ENCODE assay signal across 1 cellular context in the genomic region with DNA sequence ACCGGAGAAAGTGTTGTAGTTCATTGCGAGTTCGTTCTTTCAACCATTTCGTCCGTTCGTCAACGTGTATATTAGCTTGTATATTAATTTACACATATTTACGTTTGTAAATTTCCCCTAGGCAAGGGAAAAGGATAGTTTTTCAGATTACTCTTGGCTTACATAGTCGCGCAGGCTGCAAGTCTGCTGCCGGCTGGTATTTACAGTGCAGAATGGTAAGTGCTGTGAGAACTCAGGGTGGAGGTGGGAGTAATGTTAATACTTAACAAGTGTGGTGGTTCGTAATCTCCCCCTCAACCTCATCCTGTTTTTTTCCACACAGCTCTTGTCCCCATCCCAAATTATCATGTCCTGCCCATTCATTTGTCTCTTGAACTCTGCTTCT.
TF ChIP-seq lines count a peak whose summit lies in the region.

No MANE protein-coding gene starts in this region.

TF ChIP-seq in HEK293, 187 proteins besides CTCF, POLR2A, EP300 and RAD21 (continued from another document):
- TF ChIP-seq YY2 (tag by site-specific recombination; IDR thresholded peaks at IDR 0.05), result no peak
- TF ChIP-seq GFI1B (tag by site-specific recombination; IDR thresholded peaks at IDR 0.05), result no peak
